Comparison of ENCODE assay signal across 1 cellular context in the genomic region with DNA sequence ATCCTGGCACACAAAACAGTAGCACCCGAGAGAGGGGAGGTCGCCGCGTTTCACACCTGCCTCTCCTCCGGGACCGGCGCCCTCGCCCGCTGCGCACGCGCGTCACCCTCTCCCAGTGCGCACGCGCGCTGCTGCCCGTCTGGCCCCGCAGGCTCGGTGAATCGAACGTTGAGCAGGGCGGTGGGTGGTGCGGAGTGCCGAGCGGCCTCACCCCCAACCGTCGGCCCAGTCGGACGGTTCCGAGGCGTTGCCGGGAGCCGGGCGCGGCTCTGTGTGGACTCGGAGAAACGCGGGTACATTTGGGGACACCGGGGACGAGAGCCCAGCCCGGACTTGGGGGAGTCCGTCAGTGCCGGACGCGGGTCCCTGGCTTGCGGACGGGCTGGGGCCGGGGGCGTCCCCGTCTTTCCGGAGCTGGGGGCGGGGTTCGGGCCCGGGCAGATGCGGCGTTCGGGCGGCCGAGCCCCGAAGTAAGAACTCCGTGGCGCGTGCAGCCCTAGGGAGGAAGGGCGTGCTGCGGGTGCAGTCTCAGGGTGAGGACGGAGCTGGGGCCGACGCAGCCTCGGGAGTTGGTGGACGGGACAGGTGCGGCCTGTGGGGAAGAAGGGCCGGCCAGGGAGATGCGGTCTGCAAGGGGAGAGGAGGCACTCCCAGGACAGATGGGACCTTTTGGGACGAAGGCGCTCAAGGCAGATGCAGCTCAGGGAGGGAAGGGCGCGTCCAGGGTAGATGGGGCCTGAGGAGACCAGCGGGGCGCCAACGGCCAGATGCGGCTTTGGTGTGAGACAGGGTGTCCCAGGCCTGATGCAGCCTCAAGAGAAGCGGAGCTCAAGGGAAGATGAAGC.
TF ChIP-seq lines count a peak whose summit lies in the region.

A gene with protein sequence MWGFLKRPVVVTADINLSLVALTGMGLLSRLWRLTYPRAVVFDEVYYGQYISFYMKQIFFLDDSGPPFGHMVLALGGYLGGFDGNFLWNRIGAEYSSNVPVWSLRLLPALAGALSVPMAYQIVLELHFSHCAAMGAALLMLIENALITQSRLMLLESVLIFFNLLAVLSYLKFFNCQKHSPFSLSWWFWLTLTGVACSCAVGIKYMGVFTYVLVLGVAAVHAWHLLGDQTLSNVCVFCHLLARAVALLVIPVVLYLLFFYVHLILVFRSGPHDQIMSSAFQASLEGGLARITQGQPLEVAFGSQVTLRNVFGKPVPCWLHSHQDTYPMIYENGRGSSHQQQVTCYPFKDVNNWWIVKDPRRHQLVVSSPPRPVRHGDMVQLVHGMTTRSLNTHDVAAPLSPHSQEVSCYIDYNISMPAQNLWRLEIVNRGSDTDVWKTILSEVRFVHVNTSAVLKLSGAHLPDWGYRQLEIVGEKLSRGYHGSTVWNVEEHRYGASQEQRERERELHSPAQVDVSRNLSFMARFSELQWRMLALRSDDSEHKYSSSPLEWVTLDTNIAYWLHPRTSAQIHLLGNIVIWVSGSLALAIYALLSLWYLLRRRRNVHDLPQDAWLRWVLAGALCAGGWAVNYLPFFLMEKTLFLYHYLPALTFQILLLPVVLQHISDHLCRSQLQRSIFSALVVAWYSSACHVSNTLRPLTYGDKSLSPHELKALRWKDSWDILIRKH (plus strand): TSS at position 138 of the 845 bp plus-strand sequence. CDS start 1,301 bp downstream, outside the sequence.

TF ChIP-seq in WTC11, 78 proteins besides CTCF, POLR2A, EP300 and RAD21 (continued from another document and continues in another):
- TF ChIP-seq FOXP4 (CRISPR knock-in tag; IDR thresholded peaks at IDR 0.05) (peak; percentile 92), RORB (CRISPR knock-in tag; IDR thresholded peaks at IDR 0.05) (no peak), ATF3 (CRISPR knock-in tag; conservative IDR thresholded peaks at IDR 0.05) (no peak), ZNF138 (CRISPR knock-in tag; conservative IDR thresholded peaks at IDR 0.05) (no peak; the same call in 1 of the 2 replicates), ATF2 (CRISPR knock-in tag; IDR thresholded peaks at IDR 0.05; ENCODE audit: borderline replicate concordance, low read depth) (no peak; the same call in 1 of the 2 replicates), NR2C2 (CRISPR knock-in tag; IDR thresholded peaks at IDR 0.05) (no peak), E2F5 (CRISPR knock-in tag; IDR thresholded peaks at IDR 0.05) (peak; percentile 85; the same call in 1 of the 2 replicates), MLX (CRISPR knock-in tag; IDR thresholded peaks at IDR 0.05) (peak; percentile 81; the same call in 1 of the 2 replicates), ARID4B (CRISPR knock-in tag; IDR thresholded peaks at IDR 0.05; ENCODE audit: borderline replicate concordance) (no peak; the same call in 1 of the 2 replicates), ZNF416 (CRISPR knock-in tag; IDR thresholded peaks at IDR 0.05) (no peak)
- TF ChIP-seq, protein P1, sequence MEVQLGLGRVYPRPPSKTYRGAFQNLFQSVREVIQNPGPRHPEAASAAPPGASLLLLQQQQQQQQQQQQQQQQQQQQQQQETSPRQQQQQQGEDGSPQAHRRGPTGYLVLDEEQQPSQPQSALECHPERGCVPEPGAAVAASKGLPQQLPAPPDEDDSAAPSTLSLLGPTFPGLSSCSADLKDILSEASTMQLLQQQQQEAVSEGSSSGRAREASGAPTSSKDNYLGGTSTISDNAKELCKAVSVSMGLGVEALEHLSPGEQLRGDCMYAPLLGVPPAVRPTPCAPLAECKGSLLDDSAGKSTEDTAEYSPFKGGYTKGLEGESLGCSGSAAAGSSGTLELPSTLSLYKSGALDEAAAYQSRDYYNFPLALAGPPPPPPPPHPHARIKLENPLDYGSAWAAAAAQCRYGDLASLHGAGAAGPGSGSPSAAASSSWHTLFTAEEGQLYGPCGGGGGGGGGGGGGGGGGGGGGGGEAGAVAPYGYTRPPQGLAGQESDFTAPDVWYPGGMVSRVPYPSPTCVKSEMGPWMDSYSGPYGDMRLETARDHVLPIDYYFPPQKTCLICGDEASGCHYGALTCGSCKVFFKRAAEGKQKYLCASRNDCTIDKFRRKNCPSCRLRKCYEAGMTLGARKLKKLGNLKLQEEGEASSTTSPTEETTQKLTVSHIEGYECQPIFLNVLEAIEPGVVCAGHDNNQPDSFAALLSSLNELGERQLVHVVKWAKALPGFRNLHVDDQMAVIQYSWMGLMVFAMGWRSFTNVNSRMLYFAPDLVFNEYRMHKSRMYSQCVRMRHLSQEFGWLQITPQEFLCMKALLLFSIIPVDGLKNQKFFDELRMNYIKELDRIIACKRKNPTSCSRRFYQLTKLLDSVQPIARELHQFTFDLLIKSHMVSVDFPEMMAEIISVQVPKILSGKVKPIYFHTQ (CRISPR knock-in tag; IDR thresholded peaks at IDR 0.05), result no peak
- TF ChIP-seq, protein P2, sequence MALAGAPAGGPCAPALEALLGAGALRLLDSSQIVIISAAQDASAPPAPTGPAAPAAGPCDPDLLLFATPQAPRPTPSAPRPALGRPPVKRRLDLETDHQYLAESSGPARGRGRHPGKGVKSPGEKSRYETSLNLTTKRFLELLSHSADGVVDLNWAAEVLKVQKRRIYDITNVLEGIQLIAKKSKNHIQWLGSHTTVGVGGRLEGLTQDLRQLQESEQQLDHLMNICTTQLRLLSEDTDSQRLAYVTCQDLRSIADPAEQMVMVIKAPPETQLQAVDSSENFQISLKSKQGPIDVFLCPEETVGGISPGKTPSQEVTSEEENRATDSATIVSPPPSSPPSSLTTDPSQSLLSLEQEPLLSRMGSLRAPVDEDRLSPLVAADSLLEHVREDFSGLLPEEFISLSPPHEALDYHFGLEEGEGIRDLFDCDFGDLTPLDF (CRISPR knock-in tag; IDR thresholded peaks at IDR 0.05), result no peak
- TF ChIP-seq, protein P3, sequence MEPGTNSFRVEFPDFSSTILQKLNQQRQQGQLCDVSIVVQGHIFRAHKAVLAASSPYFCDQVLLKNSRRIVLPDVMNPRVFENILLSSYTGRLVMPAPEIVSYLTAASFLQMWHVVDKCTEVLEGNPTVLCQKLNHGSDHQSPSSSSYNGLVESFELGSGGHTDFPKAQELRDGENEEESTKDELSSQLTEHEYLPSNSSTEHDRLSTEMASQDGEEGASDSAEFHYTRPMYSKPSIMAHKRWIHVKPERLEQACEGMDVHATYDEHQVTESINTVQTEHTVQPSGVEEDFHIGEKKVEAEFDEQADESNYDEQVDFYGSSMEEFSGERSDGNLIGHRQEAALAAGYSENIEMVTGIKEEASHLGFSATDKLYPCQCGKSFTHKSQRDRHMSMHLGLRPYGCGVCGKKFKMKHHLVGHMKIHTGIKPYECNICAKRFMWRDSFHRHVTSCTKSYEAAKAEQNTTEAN (CRISPR knock-in tag; IDR thresholded peaks at IDR 0.05), result no peak
- TF ChIP-seq, protein P4, sequence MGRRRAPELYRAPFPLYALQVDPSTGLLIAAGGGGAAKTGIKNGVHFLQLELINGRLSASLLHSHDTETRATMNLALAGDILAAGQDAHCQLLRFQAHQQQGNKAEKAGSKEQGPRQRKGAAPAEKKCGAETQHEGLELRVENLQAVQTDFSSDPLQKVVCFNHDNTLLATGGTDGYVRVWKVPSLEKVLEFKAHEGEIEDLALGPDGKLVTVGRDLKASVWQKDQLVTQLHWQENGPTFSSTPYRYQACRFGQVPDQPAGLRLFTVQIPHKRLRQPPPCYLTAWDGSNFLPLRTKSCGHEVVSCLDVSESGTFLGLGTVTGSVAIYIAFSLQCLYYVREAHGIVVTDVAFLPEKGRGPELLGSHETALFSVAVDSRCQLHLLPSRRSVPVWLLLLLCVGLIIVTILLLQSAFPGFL (CRISPR knock-in tag; IDR thresholded peaks at IDR 0.05; ENCODE audit: borderline replicate concordance), result no peak
- TF ChIP-seq, protein P5, sequence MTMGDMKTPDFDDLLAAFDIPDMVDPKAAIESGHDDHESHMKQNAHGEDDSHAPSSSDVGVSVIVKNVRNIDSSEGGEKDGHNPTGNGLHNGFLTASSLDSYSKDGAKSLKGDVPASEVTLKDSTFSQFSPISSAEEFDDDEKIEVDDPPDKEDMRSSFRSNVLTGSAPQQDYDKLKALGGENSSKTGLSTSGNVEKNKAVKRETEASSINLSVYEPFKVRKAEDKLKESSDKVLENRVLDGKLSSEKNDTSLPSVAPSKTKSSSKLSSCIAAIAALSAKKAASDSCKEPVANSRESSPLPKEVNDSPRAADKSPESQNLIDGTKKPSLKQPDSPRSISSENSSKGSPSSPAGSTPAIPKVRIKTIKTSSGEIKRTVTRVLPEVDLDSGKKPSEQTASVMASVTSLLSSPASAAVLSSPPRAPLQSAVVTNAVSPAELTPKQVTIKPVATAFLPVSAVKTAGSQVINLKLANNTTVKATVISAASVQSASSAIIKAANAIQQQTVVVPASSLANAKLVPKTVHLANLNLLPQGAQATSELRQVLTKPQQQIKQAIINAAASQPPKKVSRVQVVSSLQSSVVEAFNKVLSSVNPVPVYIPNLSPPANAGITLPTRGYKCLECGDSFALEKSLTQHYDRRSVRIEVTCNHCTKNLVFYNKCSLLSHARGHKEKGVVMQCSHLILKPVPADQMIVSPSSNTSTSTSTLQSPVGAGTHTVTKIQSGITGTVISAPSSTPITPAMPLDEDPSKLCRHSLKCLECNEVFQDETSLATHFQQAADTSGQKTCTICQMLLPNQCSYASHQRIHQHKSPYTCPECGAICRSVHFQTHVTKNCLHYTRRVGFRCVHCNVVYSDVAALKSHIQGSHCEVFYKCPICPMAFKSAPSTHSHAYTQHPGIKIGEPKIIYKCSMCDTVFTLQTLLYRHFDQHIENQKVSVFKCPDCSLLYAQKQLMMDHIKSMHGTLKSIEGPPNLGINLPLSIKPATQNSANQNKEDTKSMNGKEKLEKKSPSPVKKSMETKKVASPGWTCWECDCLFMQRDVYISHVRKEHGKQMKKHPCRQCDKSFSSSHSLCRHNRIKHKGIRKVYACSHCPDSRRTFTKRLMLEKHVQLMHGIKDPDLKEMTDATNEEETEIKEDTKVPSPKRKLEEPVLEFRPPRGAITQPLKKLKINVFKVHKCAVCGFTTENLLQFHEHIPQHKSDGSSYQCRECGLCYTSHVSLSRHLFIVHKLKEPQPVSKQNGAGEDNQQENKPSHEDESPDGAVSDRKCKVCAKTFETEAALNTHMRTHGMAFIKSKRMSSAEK (CRISPR knock-in tag; IDR thresholded peaks at IDR 0.05; ENCODE audit: borderline replicate concordance), result no peak
